Comparison of ENCODE assay signal across 20 cellular contexts in the genomic region with DNA sequence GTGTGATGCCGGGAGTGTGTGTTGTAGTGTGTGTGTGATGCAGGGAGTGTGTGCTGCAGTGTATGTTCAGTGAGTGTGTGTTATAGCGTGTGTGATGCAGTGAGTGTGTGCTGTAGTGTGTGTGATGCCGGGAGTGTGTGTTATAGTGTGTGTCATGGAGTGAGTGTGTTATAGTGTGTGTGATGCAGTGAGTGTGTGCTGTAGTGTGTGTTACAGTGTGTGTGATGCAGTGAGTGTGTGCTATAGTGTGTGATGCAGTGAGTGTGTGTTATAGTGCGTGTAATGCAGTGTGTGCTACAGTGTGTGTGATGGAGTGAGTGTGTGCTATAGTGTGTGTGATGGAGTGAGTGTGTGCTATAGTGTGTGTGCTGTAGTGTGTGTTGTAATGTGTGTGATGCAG.
DNase-seq lines count a peak whose midpoint lies in the region; ATAC-seq, FAIRE-seq and TF ChIP-seq lines count a peak whose summit lies in the region.
"Had no signal": no experiment of that assay in that cellular context is flagged by ENCODE, and none has a peak within 500 bp of the region (broad histone marks: within the 10 kb centered on the region; RNA-seq: fewer than 3 reads in every experiment).

No MANE protein-coding gene starts in this region.

- H3K9ac ChIP-seq in H1 (replicated peaks in 1 of 4; ENCODE audit: extremely low read depth in 1 of 4, low read depth in 3 of 4, low read length in 3 of 4) (no peak overlapping the region; a peak in 1 of 7 replicates), trophoblast cell (ENCODE audit: low read length) (no peak overlapping the region)

- FAIRE-seq in H1 (lab: Jason Lieb, UNC): peak; percentile 24
- FAIRE-seq: A204.1 had no signal

- no peak overlapping the region for H3K23ac ChIP-seq in H1 (ENCODE audit: insufficient read length)
- H3K23ac ChIP-seq in trophoblast cell (ENCODE audit: low read length): peak overlapping the region; percentile 52

- TF ChIP-seq POLR2A in H1 (IDR thresholded peaks at IDR 0.05; ENCODE audit: control extremely low read depth in 1 of 2, low read depth in 2 of 2, low read length in 2 of 2): no peak

- peaks cover 0 to 5% of the 10 kb centered on the region in 2 experiments for H4K20me1 ChIP-seq in H1 (replicated peaks in 1 of 2; ENCODE audit: control insufficient read depth in 1 of 2, insufficient read depth in 2 of 2, low read length in 2 of 2)
- H4K20me1 ChIP-seq in hepatocyte (ENCODE audit: insufficient read depth, poor library complexity, severe bottlenecking): no peaks in the 10 kb centered on the region

- DNase-seq in H1 (ENCODE audit: low read depth in 1 of 2, low spot score in 2 of 2) (no peak), trophoblast cell (no peak), OCI-M2 (lab: John Stamatoyannopoulos, UW; ENCODE audit: unreplicated experiment) (no peak), hepatocyte (ENCODE audit: low spot score) (no peak)
- DNase-seq in activated CD8-positive, alpha-beta memory T cell treated with anti-CD3 and anti-CD28 coated beads, Interleukin-2, amount 10 ng/mL, durations not matched to agents 7 days and 5 days: no peak
- DNase-seq: ACHN; BE2C; C1 segment of cervical spinal cord; Caco-2; CD4-positive, alpha-beta T cell; GDM1; GOT3; HFFc6; KBM-7 had no signal

- no peak overlapping the region for H2BK120ac ChIP-seq in H1 (replicated peaks; ENCODE audit: low read depth, low read length)
- H2BK120ac ChIP-seq in trophoblast cell (ENCODE audit: insufficient read depth, low read length, poor library complexity): no peak overlapping the region

- no peak overlapping the region for H3K14ac ChIP-seq in H1 (ENCODE audit: insufficient read length)
- H3K14ac ChIP-seq in trophoblast cell (ENCODE audit: low read length): no peak overlapping the region

- H3K36me3 Mint-ChIP-seq in activated CD8-positive, alpha-beta memory T cell treated with anti-CD3 and anti-CD28 coated beads, Interleukin-2, amount 10 ng/mL, durations not matched to agents 7 days and 5 days: no peaks in the 10 kb centered on the region
- H3K36me3 Mint-ChIP-seq: IgD-negative memory B cell had no signal

- H3K9me2 ChIP-seq in hepatocyte (replicated peaks; ENCODE audit: insufficient read depth): no peaks in the 10 kb centered on the region

- TF ChIP-seq CTCF in HEK293 (tag by site-specific recombination; IDR thresholded peaks at IDR 0.05): no peak
- TF ChIP-seq CTCF in H1 (IDR thresholded peaks at IDR 0.05; ENCODE audit: control extremely low read depth in 1 of 3, insufficient read depth in 1 of 3, low read depth in 1 of 3, low read length in 3 of 3): no peak
- no peak for TF ChIP-seq CTCF in hepatocyte (IDR thresholded peaks at IDR 0.05; ENCODE audit: poor library complexity)

- 74% methylated on average over 4 of the region's 4 CpGs; no CpG with 5 or more reads in 1 of the 2 experiments for WGBS in H1 (ENCODE audit: extremely low coverage in 1 of 2, insufficient coverage in 1 of 2, insufficient read length in 1 of 2, insufficient replicate concordance in 2 of 2, low coverage in 1 of 2, low lambda C conversion rate in 2 of 2, missing lambda C conversion rate in 1 of 2), 2 experiments
- no CpG with 5 or more reads among the region's 4 CpGs for WGBS in trophoblast cell (ENCODE audit: extremely low coverage, insufficient coverage, insufficient read length)
- 98% methylated on average over 4 of the region's 4 CpGs for WGBS in hepatocyte (ENCODE audit: low lambda C conversion rate, missing lambda C conversion rate)

- H3K4me1 Mint-ChIP-seq in activated CD8-positive, alpha-beta memory T cell treated with anti-CD3 and anti-CD28 coated beads, Interleukin-2, amount 10 ng/mL, durations not matched to agents 7 days and 5 days: no peaks in the 10 kb centered on the region
- H3K4me1 Mint-ChIP-seq: IgD-negative memory B cell had no signal

- no peak overlapping the region for H3K18ac ChIP-seq in H1 (ENCODE audit: extremely low read depth, low read length)
- no peak overlapping the region for H3K18ac ChIP-seq in trophoblast cell (ENCODE audit: low read length)

- no peak overlapping the region for H4K12ac ChIP-seq in trophoblast cell (ENCODE audit: low read depth, low read length)

- H3K4me3 ChIP-seq in HEK293 (ENCODE audit: low read depth, low read length) (no peak overlapping the region), H1 (ENCODE audit: extremely low read depth in 1 of 4, insufficient read depth in 2 of 4, low read depth in 3 of 4, low read length in 4 of 4) (no peak overlapping the region), trophoblast cell (ENCODE audit: low read depth, low read length) (no peak overlapping the region), hepatocyte (no peak overlapping the region)
- H3K4me3 ChIP-seq: HAP-1 had no signal

- H3K27ac ChIP-seq in HEK293 (ENCODE audit: extremely low read depth, low read depth, low read length) (no peak overlapping the region), H1 (ENCODE audit: low read depth, low read length) (no peak overlapping the region), trophoblast cell (ENCODE audit: low read depth, low read length) (no peak overlapping the region), hepatocyte (no peak overlapping the region)
- H3K27ac ChIP-seq: HL-60 had no signal

- no peak overlapping the region for H3K4me3 Mint-ChIP-seq in activated CD8-positive, alpha-beta memory T cell treated with anti-CD3 and anti-CD28 coated beads, Interleukin-2, amount 10 ng/mL, durations not matched to agents 7 days and 5 days
- H3K4me3 Mint-ChIP-seq: CD4-positive, alpha-beta T cell; HFFc6; IgD-negative memory B cell had no signal

- H3K27ac Mint-ChIP-seq in activated CD8-positive, alpha-beta memory T cell treated with anti-CD3 and anti-CD28 coated beads, Interleukin-2, amount 10 ng/mL, durations not matched to agents 7 days and 5 days: no peak overlapping the region
- H3K27ac Mint-ChIP-seq: CD4-positive, alpha-beta T cell; HFFc6; IgD-negative memory B cell had no signal

- H3K36me3 ChIP-seq in HEK293 (ENCODE audit: control insufficient read depth in 2 of 2, insufficient read depth in 1 of 2, low read length in 2 of 2) (no peaks in the 10 kb centered on the region), H1 (ENCODE audit: control insufficient read depth in 2 of 4, insufficient read depth in 4 of 4, low read length in 3 of 4) (no peaks in the 10 kb centered on the region; a peak in 1 of 8 replicates), trophoblast cell (ENCODE audit: control insufficient read depth in 1 of 2, insufficient read depth in 2 of 2, low read length in 2 of 2) (no peaks in the 10 kb centered on the region), hepatocyte (replicated peaks; ENCODE audit: insufficient read depth, low read depth) (no peaks in the 10 kb centered on the region)
- H3K36me3 ChIP-seq: BE2C, HAP-1 had no signal

- no peak overlapping the region for H3K56ac ChIP-seq in H1 (replicated peaks; ENCODE audit: insufficient read length, low read depth, low read length)

- peak overlapping the region; percentile 61 for H2BK5ac ChIP-seq in H1 (ENCODE audit: low read depth, low read length)
- H2BK5ac ChIP-seq in trophoblast cell (ENCODE audit: low read depth, low read length, poor library complexity): no peak overlapping the region

- peaks cover 12% of the 10 kb centered on the region; the same call in 1 of the 2 replicates for H3K23me2 ChIP-seq in H1 (ENCODE audit: low read depth, low read length)

- no peak overlapping the region for H4K5ac ChIP-seq in H1 (ENCODE audit: insufficient read length, low read depth, low read length)

- no peaks in the 10 kb centered on the region for H3K9me3 Mint-ChIP-seq in activated CD8-positive, alpha-beta memory T cell treated with anti-CD3 and anti-CD28 coated beads, Interleukin-2, amount 10 ng/mL, durations not matched to agents 7 days and 5 days (ENCODE audit: low read depth)
- H3K9me3 Mint-ChIP-seq: CD4-positive, alpha-beta T cell; IgD-negative memory B cell had no signal

- peak overlapping the region; percentile 92 for H2BK15ac ChIP-seq in H1 (ENCODE audit: low read length)

- H4K8ac ChIP-seq in H1 (ENCODE audit: extremely low read depth, insufficient read depth, low read length) (no peak overlapping the region), trophoblast cell (ENCODE audit: low read depth, low read length) (no peak overlapping the region)

- H3K27me3 ChIP-seq in H1 (replicated peaks in 1 of 4; ENCODE audit: control insufficient read depth in 3 of 4, extremely low read depth in 1 of 4, insufficient read depth in 3 of 4, low read length in 3 of 4): no peaks in the 10 kb centered on the region
- no peaks in the 10 kb centered on the region for H3K27me3 ChIP-seq in trophoblast cell (ENCODE audit: insufficient read depth, low read length)
- no peaks in the 10 kb centered on the region for H3K27me3 ChIP-seq in hepatocyte
- H3K27me3 ChIP-seq: BE2C had no signal

- H2BK20ac ChIP-seq in H1 (ENCODE audit: low read length): peak overlapping the region; percentile 78; the same call in 1 of the 2 replicates

- H2BK12ac ChIP-seq in H1 (ENCODE audit: low read depth, low read length) (peak overlapping the region; percentile 90; the same call in 1 of the 2 replicates), trophoblast cell (ENCODE audit: low read length) (no peak overlapping the region)

- H3K27me3 Mint-ChIP-seq in activated CD8-positive, alpha-beta memory T cell treated with anti-CD3 and anti-CD28 coated beads, Interleukin-2, amount 10 ng/mL, durations not matched to agents 7 days and 5 days: no peaks in the 10 kb centered on the region
- H3K27me3 Mint-ChIP-seq: CD4-positive, alpha-beta T cell; IgD-negative memory B cell had no signal

- no peak for ATAC-seq in GM18868 (IDR thresholded peaks at IDR 0.05; ENCODE audit: unreplicated experiment)
- ATAC-seq in activated CD8-positive, alpha-beta memory T cell treated with anti-CD3 and anti-CD28 coated beads, Interleukin-2, amount 10 ng/mL, durations not matched to agents 7 days and 5 days: no peak

- H3K4me2 ChIP-seq in H1 (ENCODE audit: insufficient read depth in 1 of 2, low read depth in 2 of 2, low read length in 2 of 2): no peak overlapping the region
- no peak overlapping the region for H3K4me2 ChIP-seq in trophoblast cell (ENCODE audit: low read length)
- no peak overlapping the region for H3K4me2 ChIP-seq in hepatocyte

- H4K91ac ChIP-seq in H1 (replicated peaks; ENCODE audit: insufficient read length, low read length) (peak overlapping the region; percentile 69), trophoblast cell (ENCODE audit: low read depth, low read length) (no peak overlapping the region)

- CTCF ChIA-PET in HEK293 (lab: Yijun Ruan, JAX) (no interaction called here), H1 (lab: Charles Lee; ENCODE audit: partially characterized antibody) (no interaction called here)
- CTCF ChIA-PET in activated CD8-positive, alpha-beta memory T cell treated with anti-CD3 and anti-CD28 coated beads, Interleukin-2, amount 10 ng/mL, durations not matched to agents 7 days and 5 days (lab: Charles Lee): no interaction called here

- POLR2A ChIA-PET in HEK293 (lab: Yijun Ruan, JAX): no interaction called here
- POLR2A ChIA-PET in H1 (lab: Charles Lee; ENCODE audit: partially characterized antibody): no interaction called here

- no peaks in the 10 kb centered on the region for H3K9me3 ChIP-seq in HEK293 (ENCODE audit: control insufficient read depth, insufficient read depth, low read depth, low read length)
- H3K9me3 ChIP-seq in H1 (ENCODE audit: insufficient read depth in 2 of 2, low read depth in 1 of 2, low read length in 1 of 2): no peaks in the 10 kb centered on the region; a peak in 1 of 4 replicates
- peaks cover 8% of the 10 kb centered on the region for H3K9me3 ChIP-seq in trophoblast cell (ENCODE audit: insufficient read depth, low read depth, low read length)
- H3K9me3 ChIP-seq in hepatocyte (ENCODE audit: low read depth): no peaks in the 10 kb centered on the region
- H3K9me3 ChIP-seq: BE2C, Caco-2, HAP-1 had no signal

- TF ChIP-seq RAD21 in H1 (IDR thresholded peaks at IDR 0.05 in 1 of 2, conservative IDR thresholded peaks at IDR 0.05 in 1 of 2; ENCODE audit: low read depth in 2 of 2, low read length in 2 of 2): no peak

- H2AFZ ChIP-seq in H1 (ENCODE audit: low read length) (no peak overlapping the region), trophoblast cell (ENCODE audit: insufficient read depth, low read length, poor library complexity) (no peak overlapping the region), hepatocyte (no peak overlapping the region)

- H3K79me1 ChIP-seq in H1 (ENCODE audit: low read depth, low read length): 0 out of 2 replicates have a peak, but pooled peaks cover 3% of the 10 kb centered on the region
- H3K79me1 ChIP-seq in trophoblast cell (ENCODE audit: low read length): no peaks in the 10 kb centered on the region

- no peak overlapping the region for H3K4ac ChIP-seq in H1 (replicated peaks; ENCODE audit: insufficient read length, low read depth, low read length)
- no peak overlapping the region for H3K4ac ChIP-seq in trophoblast cell (ENCODE audit: low read depth, low read length)

- H3K4me1 ChIP-seq in HEK293 (ENCODE audit: control insufficient read depth, insufficient read depth, low read length) (no peaks in the 10 kb centered on the region), H1 (replicated peaks in 1 of 4; ENCODE audit: control insufficient read depth in 3 of 4, insufficient read depth in 4 of 4, low read length in 3 of 4) (peaks cover 0 to 11% (median 5%) of the 10 kb centered on the region in 4 experiments; a peak in 5 of 7 replicates), trophoblast cell (ENCODE audit: control insufficient read depth in 1 of 2, insufficient read depth in 2 of 2, low read length in 2 of 2) (no peaks in the 10 kb centered on the region), hepatocyte (ENCODE audit: insufficient read depth) (no peaks in the 10 kb centered on the region)
- H3K4me1 ChIP-seq: BE2C, Caco-2, HAP-1 had no signal

- H3K79me2 ChIP-seq in H1 (ENCODE audit: control insufficient read depth in 1 of 2, insufficient read depth in 2 of 2, low read length in 2 of 2) (no peaks in the 10 kb centered on the region), trophoblast cell (ENCODE audit: control insufficient read depth, insufficient read depth, low read length, poor library complexity) (no peaks in the 10 kb centered on the region), hepatocyte (no peaks in the 10 kb centered on the region)

- TF ChIP-seq EP300 in H1 (IDR thresholded peaks at IDR 0.05; ENCODE audit: borderline replicate concordance in 1 of 2, low read depth in 2 of 2, low read length in 2 of 2): no peak

- H2AK5ac ChIP-seq in H1 (ENCODE audit: low read depth, low read length) (peak overlapping the region; percentile 99; the same call in 1 of the 2 replicates), trophoblast cell (ENCODE audit: low read length) (no peak overlapping the region)
